In genomic region chrX:38326086-38326485, GRCh38 we compare ENCODE assay signal across 9 cellular contexts. TPM values are rescaled to one million over a fixed set of nuclear protein-coding genes. Genes with fewer than 3 reads are reported as not detected.
A peak's percentile ranks its signal among the peaks of the same experiment; 100 is the strongest.
DNase-seq lines count a peak whose midpoint lies in the region; ATAC-seq and TF ChIP-seq lines count a peak whose summit lies in the region.
"Had no signal": no experiment of that assay in that cellular context is flagged by ENCODE, and none has a peak within 500 bp of the region (broad histone marks: within the 10 kb centered on the region; RNA-seq: fewer than 3 reads in every experiment).

No MANE protein-coding gene starts in this region.

- H3K9me3 ChIP-seq in Panc1 (ENCODE audit: control insufficient read depth, insufficient read depth, low read depth, low read length) (no peaks in the 10 kb centered on the region), parathyroid adenoma (ENCODE audit: control insufficient read depth, low read length) (no peaks in the 10 kb centered on the region)

- POLR2A ChIA-PET in Panc1 (lab: Charles Lee) = no interaction called here

- H3K36me3 Mint-ChIP-seq in endothelial cell (ENCODE audit: low read depth, unreplicated experiment) = peaks cover 3% of the 10 kb centered on the region

- in situ Hi-C loops in Panc1 (cut with HindIII; ENCODE audit: low pct_unique_long_range_greater_than_20kb, low sequenced_read_pairs) = no loop called here

- intact Hi-C loops in Panc1 (cut with micrococcal nuclease; ENCODE audit: unreplicated experiment) = no loop called here

- H3K27ac ChIP-seq in Panc1 (ENCODE audit: low read length) = peak overlapping the region; percentile 57
- no peak overlapping the region for H3K27ac ChIP-seq in parathyroid adenoma

- ATAC-seq in Panc1 (no peak), HG02885 (IDR thresholded peaks at IDR 0.05; ENCODE audit: poor library complexity, unreplicated experiment) (no peak), HG03439 (IDR thresholded peaks at IDR 0.05; ENCODE audit: unreplicated experiment) (no peak), HG03442 (IDR thresholded peaks at IDR 0.05; ENCODE audit: unreplicated experiment) (no peak)
- ATAC-seq: activated CD4-positive, CD25-positive, alpha-beta regulatory T cell treated with anti-CD3 and anti-CD28 coated beads, Interleukin-2, amount 50 U/mL, for 24 hours had no signal

- H3K27me3 ChIP-seq in Panc1 (ENCODE audit: control insufficient read depth, insufficient read depth, low read length) (no peaks in the 10 kb centered on the region), parathyroid adenoma (ENCODE audit: control insufficient read depth, insufficient read depth, low read length) (no peaks in the 10 kb centered on the region)

- peak overlapping the region; percentile 99 for H3K27ac Mint-ChIP-seq in endothelial cell (ENCODE audit: unreplicated experiment)

- CTCF ChIA-PET in Panc1 (lab: Charles Lee) = no interaction called here

- peak overlapping the region; percentile 55 for H3K4me2 ChIP-seq in parathyroid adenoma (ENCODE audit: low read length)

- H3K4me1 ChIP-seq in Panc1 (ENCODE audit: control insufficient read depth, insufficient read depth, low read length) = no peaks in the 10 kb centered on the region
- H3K4me1 ChIP-seq in parathyroid adenoma = peaks cover 2% of the 10 kb centered on the region

- no peak for TF ChIP-seq CTCF in Panc1 (IDR thresholded peaks at IDR 0.05)
- TF ChIP-seq CTCF in endothelial cell (IDR thresholded peaks at IDR 0.05; ENCODE audit: unreplicated experiment) = no peak
- TF ChIP-seq CTCF in parathyroid adenoma (IDR thresholded peaks at IDR 0.05) = no peak

- H3K4me3 ChIP-seq in Panc1 (ENCODE audit: low read depth in 2 of 2, low read length in 2 of 2) (peak overlapping the region; percentile 53 to 60), parathyroid adenoma (ENCODE audit: low read depth, low read length) (peak overlapping the region; percentile 83)

- H3K4me1 Mint-ChIP-seq in endothelial cell (ENCODE audit: unreplicated experiment) = peaks cover 16% of the 10 kb centered on the region

- H3K9ac ChIP-seq in parathyroid adenoma = no peak overlapping the region

- H3K36me3 ChIP-seq in Panc1 (ENCODE audit: control insufficient read depth, insufficient read depth, low read length) (no peaks in the 10 kb centered on the region), parathyroid adenoma (ENCODE audit: control insufficient read depth, insufficient read depth, low read length) (no peaks in the 10 kb centered on the region)

- H3K9me3 Mint-ChIP-seq in endothelial cell (ENCODE audit: unreplicated experiment) = no peaks in the 10 kb centered on the region

- peak overlapping the region; percentile 95 for H3K4me3 Mint-ChIP-seq in endothelial cell (ENCODE audit: unreplicated experiment)

- BruUV-seq in Panc1 (replicated peaks; lab: Mats Ljungman, UMichigan) = TSS peak; percentile 73

- DNase-seq in ELR (ENCODE audit: low read depth) (peak; percentile 31), Panc1 (ENCODE audit: low read depth, low spot score) (no peak), endothelial cell (ENCODE audit: low spot score) (no peak), ecto neural progenitor cell (ENCODE audit: low spot score) (no peak)

- H3K79me2 ChIP-seq in parathyroid adenoma = no peaks in the 10 kb centered on the region

- H2AFZ ChIP-seq in parathyroid adenoma = peak overlapping the region; percentile 86

- H3K27me3 Mint-ChIP-seq in endothelial cell (ENCODE audit: unreplicated experiment) = no peaks in the 10 kb centered on the region

RNA-seq across cellular contexts. Expression of gene RPGR, which starts 1.2 kb away (rescaled TPM):
- total RNA-seq in Panc1 (2021; ENCODE audit: unreplicated experiment) (4.0 TPM), endothelial cell (ENCODE audit: unreplicated experiment) (17.2 TPM)
- 2.2 TPM for polyA plus RNA-seq in Panc1 (2012; ENCODE audit: insufficient read length)

RNA-seq across cellular contexts. Expression of gene OTC, which starts 26.3 kb away (rescaled TPM):
- total RNA-seq in Panc1 (2021; ENCODE audit: unreplicated experiment) (not detected), endothelial cell (ENCODE audit: unreplicated experiment) (not detected)
- not detected for polyA plus RNA-seq in Panc1 (2012; ENCODE audit: insufficient read length)
